ENCODE assay signal across 18 cellular contexts in the genomic region with DNA sequence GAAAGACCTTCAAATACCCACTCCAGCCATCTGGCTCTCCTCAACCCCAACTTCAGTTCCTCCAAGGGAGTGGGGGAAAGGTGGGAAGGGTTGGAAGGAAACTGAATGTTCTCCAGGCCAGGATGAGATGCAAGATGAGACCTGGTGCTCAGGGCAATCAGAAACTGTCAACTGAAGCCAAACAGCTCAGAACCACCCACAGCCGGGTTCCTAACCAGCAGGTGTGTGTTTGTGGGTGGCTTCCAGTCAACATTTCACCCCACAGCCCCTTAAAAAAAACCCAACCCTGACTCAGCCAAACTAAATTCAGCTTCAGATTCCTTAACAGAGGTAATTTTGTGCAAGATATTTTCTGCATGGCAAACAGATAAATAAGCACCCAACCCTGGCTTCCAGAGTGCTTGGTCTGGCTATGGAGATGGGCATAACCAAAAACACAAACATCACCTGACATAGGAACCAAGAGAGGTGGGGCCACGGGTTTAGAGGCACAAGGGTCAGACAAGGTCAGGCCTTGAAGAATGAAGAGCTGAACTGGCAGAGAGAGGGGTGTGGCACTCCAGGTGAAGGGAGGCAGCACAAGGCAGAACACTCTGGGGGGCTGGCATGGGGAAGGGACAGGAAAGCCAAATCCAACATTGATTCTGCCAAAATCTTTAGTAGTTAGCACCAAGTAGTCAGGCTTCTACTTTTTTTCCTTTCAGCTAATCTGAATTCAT. TPM values are rescaled to one million over a fixed set of nuclear protein-coding genes. Genes with fewer than 3 reads are reported as not detected.
DNase-seq lines count a peak whose midpoint lies in the region; ATAC-seq lines count a peak whose summit lies in the region.
"Had no signal": no experiment of that assay in that cellular context is flagged by ENCODE, and none has a peak within 500 bp of the region (broad histone marks: within the 10 kb centered on the region; RNA-seq: fewer than 3 reads in every experiment).

No MANE protein-coding gene starts in this region.

- H3K27me3 Mint-ChIP-seq in activated CD4-positive, alpha-beta T cell treated with anti-CD3 and anti-CD28 coated beads for 36 hours: no peaks in the 10 kb centered on the region
- H3K27me3 Mint-ChIP-seq in CD4-positive, alpha-beta memory T cell: no peaks in the 10 kb centered on the region
- no peaks in the 10 kb centered on the region for H3K27me3 Mint-ChIP-seq in T-helper 2 cell treated with Interferon-gamma antibody and Interleukin-4, amounts not matched to agents 5 μg/mL and 100 μg/mL, for 36 hours (ENCODE audit: low read depth)
- H3K27me3 Mint-ChIP-seq in memory B cell: no peaks in the 10 kb centered on the region

- CTCF ChIA-PET in activated CD4-positive, alpha-beta T cell treated with anti-CD3 and anti-CD28 coated beads for 36 hours (lab: Charles Lee): no interaction called here
- CTCF ChIA-PET in CD4-positive, alpha-beta memory T cell (lab: Charles Lee; ENCODE audit: partially characterized antibody): no interaction called here

- peak; percentile 50 for DNase-seq in activated CD4-positive, alpha-beta T cell treated with anti-CD3 and anti-CD28 coated beads for 36 hours
- no peak for DNase-seq in activated CD4-positive, alpha-beta T cell treated with anti-CD3 and anti-CD28 coated beads for 4 hours
- DNase-seq in CD4-positive, alpha-beta memory T cell: no peak
- peak; percentile 27 for DNase-seq in T-helper 2 cell treated with Interferon-gamma antibody and Interleukin-4, amounts not matched to agents 5 μg/mL and 100 μg/mL, for 36 hours (ENCODE audit: low spot score)
- DNase-seq in memory B cell (ENCODE audit: low spot score in 2 of 2) (no peak), mucosa of gallbladder (ENCODE audit: low spot score) (no peak), Ammon's horn (ENCODE audit: low spot score) (no peak)
- DNase-seq: DND-41, NCI-H187 treated with DMSO at 0.1 percent for 48 hours, NCI-H446 treated with DMSO at 0.1 percent for 48 hours, nephron progenitor cell, SIG-M5 had no signal

- no peaks in the 10 kb centered on the region for H3K9me3 ChIP-seq in CD4-positive, alpha-beta memory T cell (ENCODE audit: control insufficient read depth in 1 of 2, low read length in 2 of 2)
- H3K9me3 ChIP-seq: thoracic aorta had no signal

- peaks cover 10% of the 10 kb centered on the region for H3K9me3 Mint-ChIP-seq in activated CD4-positive, alpha-beta T cell treated with anti-CD3 and anti-CD28 coated beads for 36 hours (ENCODE audit: low read depth)
- peaks cover 0 to 6% (median under 1%) of the 10 kb centered on the region in 8 donors for H3K9me3 Mint-ChIP-seq in CD4-positive, alpha-beta memory T cell
- peaks cover 15% of the 10 kb centered on the region for H3K9me3 Mint-ChIP-seq in T-helper 2 cell treated with Interferon-gamma antibody and Interleukin-4, amounts not matched to agents 5 μg/mL and 100 μg/mL, for 36 hours
- H3K9me3 Mint-ChIP-seq in memory B cell: peaks cover 2% of the 10 kb centered on the region
- H3K9me3 Mint-ChIP-seq: GM23338 had no signal

- intact Hi-C loops in activated CD4-positive, alpha-beta T cell treated with anti-CD3 and anti-CD28 coated beads for 36 hours (cut with DNase I, micrococcal nuclease): no loop called here
- intact Hi-C loops in CD4-positive, alpha-beta memory T cell (cut with micrococcal nuclease): no loop called here

- H3K27ac Mint-ChIP-seq in activated CD4-positive, alpha-beta T cell treated with anti-CD3 and anti-CD28 coated beads for 36 hours: peak overlapping the region; percentile 70
- peak overlapping the region; percentile 11 to 88 (median 75) for H3K27ac Mint-ChIP-seq in CD4-positive, alpha-beta memory T cell
- peak overlapping the region; percentile 64 for H3K27ac Mint-ChIP-seq in T-helper 2 cell treated with Interferon-gamma antibody and Interleukin-4, amounts not matched to agents 5 μg/mL and 100 μg/mL, for 36 hours
- H3K27ac Mint-ChIP-seq in memory B cell: peak overlapping the region; percentile 81
- H3K27ac Mint-ChIP-seq: GM23338, nephron progenitor cell had no signal

- H3K4me1 Mint-ChIP-seq in activated CD4-positive, alpha-beta T cell treated with anti-CD3 and anti-CD28 coated beads for 36 hours: peaks cover 43% of the 10 kb centered on the region
- H3K4me1 Mint-ChIP-seq in CD4-positive, alpha-beta memory T cell: peaks cover 28 to 47% (median 37%) of the 10 kb centered on the region in 4 donors
- H3K4me1 Mint-ChIP-seq in T-helper 2 cell treated with Interferon-gamma antibody and Interleukin-4, amounts not matched to agents 5 μg/mL and 100 μg/mL, for 36 hours (ENCODE audit: low read depth): peaks cover 31% of the 10 kb centered on the region
- H3K4me1 Mint-ChIP-seq in memory B cell: peaks cover 14% of the 10 kb centered on the region
- H3K4me1 Mint-ChIP-seq: GM23338, nephron progenitor cell had no signal

- H3K36me3 Mint-ChIP-seq in activated CD4-positive, alpha-beta T cell treated with anti-CD3 and anti-CD28 coated beads for 36 hours (ENCODE audit: low read depth): peaks cover 53% of the 10 kb centered on the region
- H3K36me3 Mint-ChIP-seq in CD4-positive, alpha-beta memory T cell: peaks cover 36 to 42% of the 10 kb centered on the region in 2 donors
- peaks cover 60% of the 10 kb centered on the region for H3K36me3 Mint-ChIP-seq in T-helper 2 cell treated with Interferon-gamma antibody and Interleukin-4, amounts not matched to agents 5 μg/mL and 100 μg/mL, for 36 hours (ENCODE audit: low read depth)
- peaks cover 32% of the 10 kb centered on the region for H3K36me3 Mint-ChIP-seq in memory B cell

- H3K27ac ChIP-seq in CD4-positive, alpha-beta memory T cell (ENCODE audit: low read depth, low read length): no peak overlapping the region
- H3K27ac ChIP-seq: 22Rv1, BLaER1, cardiac muscle cell had no signal

- H3K4me1 ChIP-seq in CD4-positive, alpha-beta memory T cell (ENCODE audit: insufficient read depth, low read length): peaks cover 33% of the 10 kb centered on the region

- peaks cover 9% of the 10 kb centered on the region for H3K36me3 ChIP-seq in CD4-positive, alpha-beta memory T cell (ENCODE audit: insufficient read depth, low read length)

- H3K27me3 ChIP-seq in CD4-positive, alpha-beta memory T cell (ENCODE audit: insufficient read depth, low read length): no peaks in the 10 kb centered on the region
- H3K27me3 ChIP-seq: BLaER1, cardiac muscle cell had no signal

- no peak for ATAC-seq in activated CD4-positive, alpha-beta T cell treated with anti-CD3 and anti-CD28 coated beads for 36 hours
- ATAC-seq in memory B cell (ENCODE audit: low read depth) (no peak), GM21423 (IDR thresholded peaks at IDR 0.05; ENCODE audit: unreplicated experiment) (no peak)
- ATAC-seq: GM23338 had no signal

- POLR2A ChIA-PET in activated CD4-positive, alpha-beta T cell treated with anti-CD3 and anti-CD28 coated beads for 36 hours (lab: Charles Lee): no interaction called here
- POLR2A ChIA-PET in CD4-positive, alpha-beta memory T cell (lab: Charles Lee; ENCODE audit: partially characterized antibody): no interaction called here

- no peak overlapping the region for H3K4me3 Mint-ChIP-seq in activated CD4-positive, alpha-beta T cell treated with anti-CD3 and anti-CD28 coated beads for 36 hours
- no peak overlapping the region for H3K4me3 Mint-ChIP-seq in CD4-positive, alpha-beta memory T cell
- H3K4me3 Mint-ChIP-seq in T-helper 2 cell treated with Interferon-gamma antibody and Interleukin-4, amounts not matched to agents 5 μg/mL and 100 μg/mL, for 36 hours: no peak overlapping the region
- H3K4me3 Mint-ChIP-seq in memory B cell: no peak overlapping the region
- H3K4me3 Mint-ChIP-seq: GM23338, nephron progenitor cell had no signal

- H3K4me3 ChIP-seq in CD4-positive, alpha-beta memory T cell (ENCODE audit: low read length in 2 of 2): no peak overlapping the region
- H3K4me3 ChIP-seq: BLaER1, cardiac muscle cell, GM23338, thoracic aorta had no signal

RNA-seq across cellular contexts. Expression of a gene that starts 34.7 kb away (rescaled TPM):
- 10 to 100 TPM; 13.2 to 16.3 TPM for total RNA-seq in activated CD4-positive, alpha-beta T cell treated with anti-CD3 and anti-CD28 coated beads for 36 hours
- total RNA-seq in CD4-positive, alpha-beta memory T cell: 10 to 100 TPM; 30.0 to 31.5 TPM
- 1 to 10 TPM in 1 of 2 donors, under 1 TPM in 1; 0.57 to 3.8 TPM for polyA plus RNA-seq in CD4-positive, alpha-beta memory T cell
- 28.0 TPM for total RNA-seq in mucosa of gallbladder

Comparison
In these comparisons a context has a peak if more than half of its experiments do, and no peak if none do; other contexts are left out.
1. DNase-seq: peak in activated CD4-positive, alpha-beta T cell treated with anti-CD3 and anti-CD28 coated beads for 36 hours (single experiment) and T-helper 2 cell treated with Interferon-gamma antibody and Interleukin-4, amounts not matched to agents 5 μg/mL and 100 μg/mL, for 36 hours (single experiment); none in activated CD4-positive, alpha-beta T cell treated with anti-CD3 and anti-CD28 coated beads for 4 hours (0 of 2), CD4-positive, alpha-beta memory T cell (0 of 5), memory B cell (0 of 2), mucosa of gallbladder (single experiment) and Ammon's horn (single experiment).
2. Peak in every context shown above with its lines, with median percentiles within 50 percentile points of each other: H3K27ac Mint-ChIP-seq.